ENCODE assay signal across 8 cellular contexts in genomic region chr3:98556164-98557130, GRCh38. TPM values are rescaled to one million over a fixed set of nuclear protein-coding genes. Genes with fewer than 3 reads are reported as not detected.
DNase-seq lines count a peak whose midpoint lies in the region; ATAC-seq, FAIRE-seq and TF ChIP-seq lines count a peak whose summit lies in the region.

No MANE protein-coding gene starts in this region.

- no peaks in the 10 kb centered on the region for H3K79me2 ChIP-seq in SU-DHL-6 (ENCODE audit: insufficient read depth, low read length)

- H3K4me3 ChIP-seq in SU-DHL-6 (ENCODE audit: insufficient read depth, low read length, poor library complexity, severe bottlenecking) (peak overlapping the region; percentile 35), gastrocnemius medialis (no peak overlapping the region), upper lobe of left lung (no peak overlapping the region)

- no peak overlapping the region for H2AFZ ChIP-seq in SU-DHL-6 (ENCODE audit: low read depth, low read length, severe bottlenecking)

- H3K27me3 Mint-ChIP-seq in central memory CD8-positive, alpha-beta T cell, result no peaks in the 10 kb centered on the region
- peaks cover 33% of the 10 kb centered on the region for H3K27me3 Mint-ChIP-seq in HFFc6 (ENCODE audit: insufficient read depth)

- peak overlapping the region; percentile 98 for H3K27ac Mint-ChIP-seq in central memory CD8-positive, alpha-beta T cell (ENCODE audit: low read depth)
- no peak overlapping the region for H3K27ac Mint-ChIP-seq in HFFc6

- H3K4me2 ChIP-seq in SU-DHL-6 (ENCODE audit: low read depth, low read length, poor library complexity, severe bottlenecking), result peak overlapping the region; percentile 74

- H3K36me3 Mint-ChIP-seq in central memory CD8-positive, alpha-beta T cell (ENCODE audit: insufficient read depth), result peaks cover 12% of the 10 kb centered on the region
- H3K36me3 Mint-ChIP-seq in HFFc6 (ENCODE audit: low read depth), result no peaks in the 10 kb centered on the region

- peak overlapping the region; percentile 86 for H3K4me3 Mint-ChIP-seq in central memory CD8-positive, alpha-beta T cell
- H3K4me3 Mint-ChIP-seq in HFFc6, result no peak overlapping the region

- ATAC-seq in HG02763 (IDR thresholded peaks at IDR 0.05; ENCODE audit: unreplicated experiment) (peak; percentile 77), gastrocnemius medialis (no peak), upper lobe of left lung (ENCODE audit: low FRiP score in 2 of 2) (no peak)
- peak; percentile 81 for ATAC-seq in central memory CD8-positive, alpha-beta T cell (replicated peaks; ENCODE audit: extremely low read depth, poor library complexity, severe bottlenecking)

- peak; percentile 99 for FAIRE-seq in GM18507 (lab: Jason Lieb, UNC)

- WGBS in upper lobe of left lung, 2 donors, result 67 to 71% methylated on average over 7 of the region's 7 CpGs

- H3K27ac ChIP-seq in SU-DHL-6 (ENCODE audit: low read depth, low read length) (peak overlapping the region; percentile 85), gastrocnemius medialis (no peak overlapping the region), upper lobe of left lung (peak overlapping the region in 2 of 4 donors; percentile 26 to 35)

- DNase-seq in GM18507 (ENCODE audit: extremely low spot score, insufficient read length, low read depth), result no peak
- peak in 1 of 2 donors; percentile 52 for DNase-seq in central memory CD8-positive, alpha-beta T cell (ENCODE audit: low spot score in 2 of 2)
- DNase-seq in gastrocnemius medialis, result no peak
- no peak for DNase-seq in upper lobe of left lung
- DNase-seq in DMS79 (lab: John Stamatoyannopoulos, UW), result no peak
- no peak for DNase-seq in HFFc6

- in situ Hi-C loops in gastrocnemius medialis (cut with MboI; ENCODE audit: low sequenced_read_pairs in 4 of 4), result no loop called here

- peaks cover 92% of the 10 kb centered on the region for H3K4me1 Mint-ChIP-seq in central memory CD8-positive, alpha-beta T cell
- H3K4me1 Mint-ChIP-seq in HFFc6 (ENCODE audit: low read depth), result peaks cover 12% of the 10 kb centered on the region; the same call in 1 of the 2 replicates

- peak overlapping the region; percentile 34 for H3K9ac ChIP-seq in SU-DHL-6 (ENCODE audit: low read length)

- TF ChIP-seq CTCF in SU-DHL-6 (IDR thresholded peaks at IDR 0.05; ENCODE audit: insufficient read depth, low read length, poor library complexity, severe bottlenecking) (no peak), gastrocnemius medialis (IDR thresholded peaks at IDR 0.05 in 4 of 5, conservative IDR thresholded peaks at IDR 0.05 in 1 of 5) (no peak), upper lobe of left lung (IDR thresholded peaks at IDR 0.05) (no peak), HFFc6 (IDR thresholded peaks at IDR 0.05) (no peak)

- TF ChIP-seq POLR2A in gastrocnemius medialis (IDR thresholded peaks at IDR 0.05), result no peak
- no peak for TF ChIP-seq POLR2A in upper lobe of left lung (IDR thresholded peaks at IDR 0.05)

- H3K9me2 ChIP-seq in SU-DHL-6 (replicated peaks; ENCODE audit: insufficient read depth, low read length), result no peaks in the 10 kb centered on the region

- H3F3A ChIP-seq in SU-DHL-6 (ENCODE audit: insufficient read depth), result peaks cover 28% of the 10 kb centered on the region

- no peaks in the 10 kb centered on the region for H3K9me3 Mint-ChIP-seq in central memory CD8-positive, alpha-beta T cell
- H3K9me3 Mint-ChIP-seq in HFFc6, result no peaks in the 10 kb centered on the region; the same call in 1 of the 2 replicates

- no peaks in the 10 kb centered on the region for H3K4me1 ChIP-seq in gastrocnemius medialis
- H3K4me1 ChIP-seq in upper lobe of left lung, result no peaks in the 10 kb centered on the region

- intact Hi-C loops in gastrocnemius medialis (cut with DNase I; ENCODE audit: low total_unique reads), result no loop called here

- H3K9me3 ChIP-seq in SU-DHL-6 (ENCODE audit: insufficient read depth, low read length), result no peaks in the 10 kb centered on the region
- no peaks in the 10 kb centered on the region for H3K9me3 ChIP-seq in gastrocnemius medialis
- H3K9me3 ChIP-seq in upper lobe of left lung, result no peaks in the 10 kb centered on the region

- no peak for TF ChIP-seq EP300 in upper lobe of left lung (IDR thresholded peaks at IDR 0.05)

- H3K27me3 ChIP-seq in SU-DHL-6 (ENCODE audit: low read length) (no peaks in the 10 kb centered on the region), gastrocnemius medialis (no peaks in the 10 kb centered on the region), upper lobe of left lung (no peaks in the 10 kb centered on the region)

- no peaks in the 10 kb centered on the region for H4K20me1 ChIP-seq in SU-DHL-6 (ENCODE audit: low read depth, low read length)

- H3K36me3 ChIP-seq in SU-DHL-6 (ENCODE audit: low read length) (no peaks in the 10 kb centered on the region), gastrocnemius medialis (no peaks in the 10 kb centered on the region), upper lobe of left lung (no peaks in the 10 kb centered on the region)

RNA-seq across cellular contexts. Expression of gene GPR15, which starts 24.7 kb away (rescaled TPM):
- total RNA-seq in gastrocnemius medialis (not detected), upper lobe of left lung (1 to 10 TPM in 3 of 6 donors, under 1 TPM in 1, not detected in 2; 0.98 to 2.1 (median 1.1) TPM)
- total RNA-seq in HFFc6 (2021; fragmentation: NEBNext Ultra II Directional; extraction: Animal tissue kit (Norgen Biotek cat#: 25700)), result not detected

RNA-seq across cellular contexts. Expression of gene CLDND1, which starts 33.7 kb away (rescaled TPM):
- total RNA-seq in gastrocnemius medialis (100 to 1,000 TPM in 1 of 4 donors, 10 to 100 TPM in 3; 47.5 to 115 (median 87.2) TPM), upper lobe of left lung (10 to 100 TPM; 23.9 to 91.2 (median 70.1) TPM)
- total RNA-seq in HFFc6 (2021; fragmentation: NEBNext Ultra II Directional; extraction: Animal tissue kit (Norgen Biotek cat#: 25700)), result 10 to 100 TPM; 41.4 to 52.3 (median 48.5) TPM

RNA-seq across cellular contexts. Expression of gene CPOX, which starts 37.0 kb away (rescaled TPM):
- total RNA-seq in gastrocnemius medialis (10 to 100 TPM in 3 of 4 donors, 1 to 10 TPM in 1; 9.8 to 25.6 (median 15.1) TPM), upper lobe of left lung (10 to 100 TPM; 13.4 to 44.0 (median 23.6) TPM)
- total RNA-seq in HFFc6 (2021; fragmentation: NEBNext Ultra II Directional; extraction: Animal tissue kit (Norgen Biotek cat#: 25700)), result 10 to 100 TPM; 18.0 to 27.6 (median 19.6) TPM

RNA-seq across cellular contexts. Expression of gene OR5K2, which starts 59.0 kb away (rescaled TPM):
- total RNA-seq in gastrocnemius medialis (not detected), upper lobe of left lung (not detected)
- not detected for total RNA-seq in HFFc6 (2021; fragmentation: NEBNext Ultra II Directional; extraction: Animal tissue kit (Norgen Biotek cat#: 25700))

Comparison
In these comparisons a context has a peak if more than half of its experiments do, and no peak if none do; other contexts are left out.
1. ATAC-seq: peak in HG02763 (single experiment) and central memory CD8-positive, alpha-beta T cell (single experiment); none in gastrocnemius medialis (0 of 2) and upper lobe of left lung (0 of 2).